1 cellular context compared by ENCODE assay signal in the genomic region with DNA sequence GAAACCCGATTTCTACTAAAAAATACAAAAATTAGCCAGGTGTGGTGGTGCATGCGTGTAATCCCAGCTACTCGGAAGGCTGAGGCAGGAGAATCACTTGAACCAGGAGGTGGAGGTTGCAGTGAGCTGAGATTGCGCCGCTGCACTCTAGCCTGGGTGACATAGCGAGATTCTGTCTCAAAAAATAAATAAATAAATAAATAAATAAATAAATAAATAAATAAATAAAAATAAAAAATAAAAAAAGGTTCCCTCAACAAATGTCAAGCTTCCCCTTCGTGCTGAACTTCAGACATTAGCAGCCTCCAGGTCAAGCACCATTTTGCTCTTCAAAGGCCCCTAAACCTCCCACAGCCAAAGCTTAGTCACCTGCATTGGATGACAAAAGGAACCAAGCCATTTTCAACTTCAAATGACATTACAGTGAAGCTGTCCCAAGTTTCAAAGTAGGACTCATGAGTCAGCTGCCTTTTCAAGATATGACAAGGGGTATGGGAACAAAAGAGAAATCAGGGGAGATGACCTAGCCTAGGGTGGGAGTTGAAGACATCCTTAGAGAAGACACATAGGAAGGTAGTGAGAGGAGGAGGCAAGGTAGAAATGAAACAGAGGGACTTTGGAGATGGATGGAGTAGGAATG.
TF ChIP-seq lines count a peak whose summit lies in the region.

No MANE protein-coding gene starts in this region.

TF ChIP-seq in HEK293, 187 proteins besides CTCF, POLR2A, EP300 and RAD21 (continued from another document):
- TF ChIP-seq, protein P1, sequence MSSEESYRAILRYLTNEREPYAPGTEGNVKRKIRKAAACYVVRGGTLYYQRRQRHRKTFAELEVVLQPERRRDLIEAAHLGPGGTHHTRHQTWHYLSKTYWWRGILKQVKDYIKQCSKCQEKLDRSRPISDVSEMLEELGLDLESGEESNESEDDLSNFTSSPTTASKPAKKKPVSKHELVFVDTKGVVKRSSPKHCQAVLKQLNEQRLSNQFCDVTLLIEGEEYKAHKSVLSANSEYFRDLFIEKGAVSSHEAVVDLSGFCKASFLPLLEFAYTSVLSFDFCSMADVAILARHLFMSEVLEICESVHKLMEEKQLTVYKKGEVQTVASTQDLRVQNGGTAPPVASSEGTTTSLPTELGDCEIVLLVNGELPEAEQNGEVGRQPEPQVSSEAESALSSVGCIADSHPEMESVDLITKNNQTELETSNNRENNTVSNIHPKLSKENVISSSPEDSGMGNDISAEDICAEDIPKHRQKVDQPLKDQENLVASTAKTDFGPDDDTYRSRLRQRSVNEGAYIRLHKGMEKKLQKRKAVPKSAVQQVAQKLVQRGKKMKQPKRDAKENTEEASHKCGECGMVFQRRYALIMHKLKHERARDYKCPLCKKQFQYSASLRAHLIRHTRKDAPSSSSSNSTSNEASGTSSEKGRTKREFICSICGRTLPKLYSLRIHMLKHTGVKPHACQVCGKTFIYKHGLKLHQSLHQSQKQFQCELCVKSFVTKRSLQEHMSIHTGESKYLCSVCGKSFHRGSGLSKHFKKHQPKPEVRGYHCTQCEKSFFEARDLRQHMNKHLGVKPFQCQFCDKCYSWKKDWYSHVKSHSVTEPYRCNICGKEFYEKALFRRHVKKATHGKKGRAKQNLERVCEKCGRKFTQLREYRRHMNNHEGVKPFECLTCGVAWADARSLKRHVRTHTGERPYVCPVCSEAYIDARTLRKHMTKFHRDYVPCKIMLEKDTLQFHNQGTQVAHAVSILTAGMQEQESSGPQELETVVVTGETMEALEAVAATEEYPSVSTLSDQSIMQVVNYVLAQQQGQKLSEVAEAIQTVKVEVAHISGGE (tag by site-specific recombination; conservative IDR thresholded peaks at IDR 0.05; ENCODE audit: low read depth) = peak; percentile 88
- TF ChIP-seq ZBTB8A (tag by site-specific recombination; IDR thresholded peaks at IDR 0.05) = peak; percentile 91
- peak; percentile 69 for TF ChIP-seq ZBTB21 (tag by site-specific recombination; IDR thresholded peaks at IDR 0.05)
- peak; percentile 88 for TF ChIP-seq ZNF501 (tag by site-specific recombination; IDR thresholded peaks at IDR 0.05)
- TF ChIP-seq ZNF140 (tag by site-specific recombination; IDR thresholded peaks at IDR 0.05) = peak; percentile 93
- peak; percentile 60; the same call in 1 of the 2 replicates for TF ChIP-seq GFI1B (tag by site-specific recombination; IDR thresholded peaks at IDR 0.05)
- peak; percentile 98 for TF ChIP-seq ZNF555 (tag by site-specific recombination; conservative IDR thresholded peaks at IDR 0.05)
- TF ChIP-seq, protein P2, sequence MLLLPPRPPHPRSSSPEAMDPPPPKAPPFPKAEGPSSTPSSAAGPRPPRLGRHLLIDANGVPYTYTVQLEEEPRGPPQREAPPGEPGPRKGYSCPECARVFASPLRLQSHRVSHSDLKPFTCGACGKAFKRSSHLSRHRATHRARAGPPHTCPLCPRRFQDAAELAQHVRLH (tag by site-specific recombination; IDR thresholded peaks at IDR 0.05) = peak; percentile 75; the same call in 1 of the 2 replicates
- peak; percentile 51; the same call in 1 of the 2 replicates for TF ChIP-seq ZNF121 (tag by site-specific recombination; IDR thresholded peaks at IDR 0.05)
- peak; percentile 90 for TF ChIP-seq ZNF510 (tag by site-specific recombination; IDR thresholded peaks at IDR 0.05; ENCODE audit: insufficient replicate concordance)
- TF ChIP-seq ZNF394 (tag by site-specific recombination; IDR thresholded peaks at IDR 0.05; ENCODE audit: borderline replicate concordance) = peak; percentile 99
- TF ChIP-seq ZNF404 (tag by site-specific recombination; IDR thresholded peaks at IDR 0.05) = 0 out of 2 replicates have a peak, but pooled peaks have one; percentile 60
- peak; percentile 79 for TF ChIP-seq RBAK (tag by site-specific recombination; IDR thresholded peaks at IDR 0.05)
- TF ChIP-seq, protein P3, sequence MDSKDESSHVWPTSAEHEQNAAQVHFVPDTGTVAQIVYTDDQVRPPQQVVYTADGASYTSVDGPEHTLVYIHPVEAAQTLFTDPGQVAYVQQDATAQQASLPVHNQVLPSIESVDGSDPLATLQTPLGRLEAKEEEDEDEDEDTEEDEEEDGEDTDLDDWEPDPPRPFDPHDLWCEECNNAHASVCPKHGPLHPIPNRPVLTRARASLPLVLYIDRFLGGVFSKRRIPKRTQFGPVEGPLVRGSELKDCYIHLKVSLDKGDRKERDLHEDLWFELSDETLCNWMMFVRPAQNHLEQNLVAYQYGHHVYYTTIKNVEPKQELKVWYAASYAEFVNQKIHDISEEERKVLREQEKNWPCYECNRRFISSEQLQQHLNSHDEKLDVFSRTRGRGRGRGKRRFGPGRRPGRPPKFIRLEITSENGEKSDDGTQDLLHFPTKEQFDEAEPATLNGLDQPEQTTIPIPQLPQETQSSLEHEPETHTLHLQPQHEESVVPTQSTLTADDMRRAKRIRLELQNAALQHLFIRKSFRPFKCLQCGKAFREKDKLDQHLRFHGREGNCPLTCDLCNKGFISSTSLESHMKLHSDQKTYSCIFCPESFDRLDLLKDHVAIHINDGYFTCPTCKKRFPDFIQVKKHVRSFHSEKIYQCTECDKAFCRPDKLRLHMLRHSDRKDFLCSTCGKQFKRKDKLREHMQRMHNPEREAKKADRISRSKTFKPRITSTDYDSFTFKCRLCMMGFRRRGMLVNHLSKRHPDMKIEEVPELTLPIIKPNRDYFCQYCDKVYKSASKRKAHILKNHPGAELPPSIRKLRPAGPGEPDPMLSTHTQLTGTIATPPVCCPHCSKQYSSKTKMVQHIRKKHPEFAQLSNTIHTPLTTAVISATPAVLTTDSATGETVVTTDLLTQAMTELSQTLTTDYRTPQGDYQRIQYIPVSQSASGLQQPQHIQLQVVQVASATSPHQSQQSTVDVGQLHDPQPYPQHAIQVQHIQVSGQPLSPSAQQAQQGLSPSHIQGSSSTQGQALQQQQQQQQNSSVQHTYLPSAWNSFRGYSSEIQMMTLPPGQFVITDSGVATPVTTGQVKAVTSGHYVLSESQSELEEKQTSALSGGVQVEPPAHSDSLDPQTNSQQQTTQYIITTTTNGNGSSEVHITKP (tag by site-specific recombination; IDR thresholded peaks at IDR 0.05) = 0 out of 2 replicates have a peak, but pooled peaks have one; percentile 8
